In genomic region chr4:41745292-41746024, GRCh38 we compare ENCODE assay signal across 30 cellular contexts. TPM values are rescaled to one million over a fixed set of nuclear protein-coding genes. Genes with fewer than 3 reads are reported as not detected.
DNase-seq lines count a peak whose midpoint lies in the region; ATAC-seq and TF ChIP-seq lines count a peak whose summit lies in the region.
"Had no signal": no experiment of that assay in that cellular context is flagged by ENCODE, and none has a peak within 500 bp of the region (broad histone marks: within the 10 kb centered on the region; RNA-seq: fewer than 3 reads in every experiment).

No MANE protein-coding gene starts in this region.

- H3K4me3 Mint-ChIP-seq in endodermal cell = peak overlapping the region; percentile 33
- H3K4me3 Mint-ChIP-seq: memory B cell had no signal

- no peak overlapping the region for H3K23ac ChIP-seq in mesendoderm (ENCODE audit: low read length)

- H3K4ac ChIP-seq in mesendoderm (ENCODE audit: low read depth, low read length) = no peak overlapping the region

- H3K36me3 ChIP-seq in H7 (replicated peaks; ENCODE audit: control insufficient read depth, insufficient read depth, low read length) (no peaks in the 10 kb centered on the region), endodermal cell (ENCODE audit: control insufficient read depth, insufficient read depth, low read length) (no peaks in the 10 kb centered on the region), mesendoderm (ENCODE audit: control insufficient read depth, insufficient read depth, low read length) (no peaks in the 10 kb centered on the region)
- H3K36me3 ChIP-seq: breast epithelium had no signal

- no peak overlapping the region for H4K5ac ChIP-seq in mesendoderm (ENCODE audit: low read length)

- H3K9me3 ChIP-seq in endodermal cell (ENCODE audit: control insufficient read depth, low read length) = peaks cover 16% of the 10 kb centered on the region
- H3K9me3 ChIP-seq: breast epithelium, psoas muscle, testis had no signal

- H3K4me3 ChIP-seq in H7 (ENCODE audit: insufficient read depth, low read depth, low read length) (no peak overlapping the region), endodermal cell (ENCODE audit: low read length) (no peak overlapping the region), mesendoderm (ENCODE audit: low read length) (no peak overlapping the region)
- H3K4me3 ChIP-seq: K562, psoas muscle, testis had no signal

- H3K79me1 ChIP-seq in mesendoderm (ENCODE audit: low read length) = no peaks in the 10 kb centered on the region

- H3K4me1 Mint-ChIP-seq in endodermal cell = peaks cover 21% of the 10 kb centered on the region
- H3K4me1 Mint-ChIP-seq: CD14-positive monocyte, memory B cell had no signal

- H2BK5ac ChIP-seq in mesendoderm (ENCODE audit: low read length) = no peak overlapping the region

- H3K4me1 ChIP-seq in endodermal cell (ENCODE audit: control insufficient read depth, insufficient read depth, low read length) = no peaks in the 10 kb centered on the region
- no peaks in the 10 kb centered on the region for H3K4me1 ChIP-seq in mesendoderm (ENCODE audit: control insufficient read depth, low read depth, low read length)
- H3K4me1 ChIP-seq: breast epithelium, psoas muscle, testis had no signal

- no peak overlapping the region for H3K9ac ChIP-seq in endodermal cell (ENCODE audit: extremely low read depth, low read length, poor library complexity, severe bottlenecking)
- H3K9ac ChIP-seq in mesendoderm (ENCODE audit: low read length) = no peak overlapping the region

- TF ChIP-seq CTCF in endodermal cell (conservative IDR thresholded peaks at IDR 0.05) = no peak

- no peak overlapping the region for H3K56ac ChIP-seq in mesendoderm (ENCODE audit: low read length)

- H3K27ac ChIP-seq in endodermal cell (ENCODE audit: low read depth, low read length) (no peak overlapping the region), mesendoderm (ENCODE audit: low read depth, low read length) (no peak overlapping the region)
- H3K27ac ChIP-seq: breast epithelium, epithelial cell of prostate, psoas muscle, testis had no signal

- peaks cover 16% of the 10 kb centered on the region for H3K9me3 Mint-ChIP-seq in endodermal cell
- H3K9me3 Mint-ChIP-seq: activated T-cell treated with anti-CD3 and anti-CD28 coated beads, Interleukin-2, amount 50 U/mL, for 72 hours; memory B cell had no signal

- 2 to 4% methylated on average over 21 to 54 of the region's 54 CpGs for WGBS in endodermal cell (ENCODE audit: insufficient coverage in 1 of 2, insufficient read length in 1 of 2), 2 experiments
- WGBS in mesendoderm (ENCODE audit: extremely low coverage, insufficient coverage, low lambda C conversion rate) = no CpG with 5 or more reads among the region's 54 CpGs

- H3K36me3 Mint-ChIP-seq in endodermal cell (ENCODE audit: low read depth) = no peaks in the 10 kb centered on the region
- H3K36me3 Mint-ChIP-seq: CD14-positive monocyte, memory B cell had no signal

- H3K27me3 Mint-ChIP-seq in endodermal cell (ENCODE audit: insufficient read depth) = peaks cover 99% of the 10 kb centered on the region

- H3K4me2 ChIP-seq in mesendoderm (ENCODE audit: low read length) = no peak overlapping the region

- H3K27ac Mint-ChIP-seq in endodermal cell = no peak overlapping the region
- H3K27ac Mint-ChIP-seq: activated T-cell treated with anti-CD3 and anti-CD28 coated beads, Interleukin-2, amount 50 U/mL, for 72 hours; CD14-positive monocyte; memory B cell had no signal

- no peaks in the 10 kb centered on the region for H3K79me2 ChIP-seq in mesendoderm (ENCODE audit: control insufficient read depth, insufficient read depth, low read length)

- H3K27me3 ChIP-seq in H7 (ENCODE audit: control insufficient read depth, insufficient read depth, low read length) (peaks cover 99% of the 10 kb centered on the region), endodermal cell (ENCODE audit: control insufficient read depth, insufficient read depth, low read length, poor library complexity, severe bottlenecking) (peaks cover 99% of the 10 kb centered on the region), mesendoderm (ENCODE audit: insufficient read depth, low read length, poor library complexity) (peaks cover 84% of the 10 kb centered on the region)
- H3K27me3 ChIP-seq: testis had no signal

- no peak overlapping the region for H2BK15ac ChIP-seq in mesendoderm (replicated peaks; ENCODE audit: low read depth)

- H3K18ac ChIP-seq in mesendoderm (ENCODE audit: low read length) = no peak overlapping the region

- no peak overlapping the region for H2BK120ac ChIP-seq in mesendoderm (ENCODE audit: low read depth, low read length)

- ATAC-seq in GM21360 (IDR thresholded peaks at IDR 0.05; ENCODE audit: unreplicated experiment) = no peak
- ATAC-seq: activated T-cell treated with anti-CD3 and anti-CD28 coated beads, Interleukin-2, amount 50 U/mL, for 72 hours; K562; PC-3; psoas muscle; stimulated activated naive CD8-positive, alpha-beta T cell treated with anti-CD3 and anti-CD28 coated beads, Interleukin-15, Interleukin-2, amounts not matched to agents 100 U/mL and 50 U/mL, for 24 hours had no signal

- DNase-seq in COLO668 (lab: John Stamatoyannopoulos, UW; ENCODE audit: unreplicated experiment) (peak; percentile 48), H7 (peak; percentile 78), endodermal cell (peak; percentile 78), mesendoderm (peak; percentile 37), activated T-cell treated with anti-CD3 and anti-CD28 coated beads for 4 hours (no peak), HT-29 (ENCODE audit: low spot score) (no peak), NCI-H2196 treated with DMSO at 0.1 percent for 48 hours (lab: John Stamatoyannopoulos, UW; ENCODE audit: unreplicated experiment) (no peak)
- DNase-seq: activated CD4-positive, alpha-beta T cell treated with anti-CD3 and anti-CD28 coated beads for 48 hours; activated naive CD4-positive, alpha-beta T cell treated with Interleukin-2 at 50 U/mL for 16 hours; activated T-cell treated with anti-CD3 and anti-CD28 coated beads, Interleukin-2, amount 50 U/mL, for 72 hours; amniotic stem cell; Calu3; DND-41; effector CD4-positive, alpha-beta T cell; NCI-H2081 treated with DMSO at 0.1 percent for 48 hours; NCI-H446; nucleus accumbens; PC-3; psoas muscle; stimulated activated naive CD8-positive, alpha-beta T cell treated with anti-CD3 and anti-CD28 coated beads, Interleukin-15, Interleukin-2, amounts not matched to agents 100 U/mL and 50 U/mL, for 24 hours; testis had no signal

- no peak overlapping the region for H4K8ac ChIP-seq in mesendoderm (ENCODE audit: low read depth, low read length)

- no peak overlapping the region for H2AK5ac ChIP-seq in mesendoderm (ENCODE audit: low read length)

RNA-seq across cellular contexts. Expression of gene PHOX2B, which starts 3.1 kb away (rescaled TPM):
- total RNA-seq in H7 (2014; rRNA removed; shearing (Covaris generic)) = not detected in 2 replicates
- total RNA-seq in endodermal cell = not detected
- polyA plus RNA-seq in endodermal cell (2013, experiment 1 of 2) = 6.8 TPM
- polyA plus RNA-seq in endodermal cell (2013, experiment 2 of 2) = 8.2 TPM
- polyA plus RNA-seq in mesendoderm (2013, experiment 1 of 2) = 0.01 TPM
- polyA plus RNA-seq in mesendoderm (2013, experiment 2 of 2) = not detected
- not detected in 2 replicates for total RNA-seq in HT-29 (2014; rRNA removed; shearing (Covaris generic))
- total RNA-seq: activated T-cell treated with anti-CD3 and anti-CD28 coated beads, Interleukin-2, amount 50 U/mL, for 72 hours; breast epithelium; Calu3; H4; K562; M059J; myocyte; PC-3; psoas muscle had no signal
- polyA plus RNA-seq: CD14-positive monocyte, K562 had no signal

Comparison
In these comparisons a context has a peak if more than half of its experiments do, and no peak if none do; other contexts are left out.
1. DNase-seq: peak in COLO668 (single experiment), H7 (single experiment), endodermal cell (single experiment) and mesendoderm (single experiment); none in activated T-cell treated with anti-CD3 and anti-CD28 coated beads for 4 hours (single experiment), HT-29 (single experiment) and NCI-H2196 treated with DMSO at 0.1 percent for 48 hours (single experiment).